ENCODE assay signal across 1 cellular context in genomic region chr9:109164040-109164439, GRCh38.
A peak's percentile ranks its signal among the peaks of the same experiment; 100 is the strongest.
TF ChIP-seq lines count a peak whose summit lies in the region.

No MANE protein-coding gene starts in this region.

TF ChIP-seq in GM12878, 131 proteins besides CTCF, POLR2A, EP300 and RAD21:
- TF ChIP-seq CEBPZ (IDR thresholded peaks at IDR 0.05; ENCODE audit: low read depth, low read length) (no peak), SPI1 (IDR thresholded peaks at IDR 0.05; ENCODE audit: borderline replicate concordance, insufficient read depth, low read depth, low read length) (peak; percentile 89)
